In genomic region chr21:41840880-41841279, GRCh38 we compare ENCODE assay signal across 24 cellular contexts.
"Had no signal": no experiment of that assay in that cellular context is flagged by ENCODE, and none has a peak within 500 bp of the region (broad histone marks: within the 10 kb centered on the region; RNA-seq: fewer than 3 reads in every experiment).

No MANE protein-coding gene starts in this region.

- H3K27me3 Mint-ChIP-seq: naive B cell had no signal

- H3K4me3 ChIP-seq: coronary artery, dorsolateral prefrontal cortex, esophagus squamous epithelium, gastrocnemius medialis, heart right ventricle, left lung, lower lobe of right lung, mucosa of descending colon had no signal

- H3K27ac ChIP-seq: coronary artery, dorsolateral prefrontal cortex, epithelial cell of prostate, esophagus squamous epithelium, gastrocnemius medialis, heart right ventricle, left lung, lower lobe of right lung had no signal

- H3K27ac Mint-ChIP-seq: mesothelial cell of epicardium had no signal

- ATAC-seq: esophagus mucosa, gastrocnemius medialis, heart right ventricle, left cardiac atrium, left lung, left ventricle myocardium superior, lower lobe of right lung, mucosa of descending colon had no signal

- H3K4me1 ChIP-seq: esophagus squamous epithelium, gastrocnemius medialis, heart right ventricle, left lung, lower lobe of right lung had no signal

- H3K4me1 Mint-ChIP-seq: mesothelial cell of epicardium had no signal

- H3K9me3 ChIP-seq: gastrocnemius medialis had no signal

- DNase-seq: dermis blood vessel endothelial cell; effector CD4-positive, alpha-beta T cell; effector memory CD4-positive, alpha-beta T cell; erythroblast; esophagus squamous epithelium; foreskin fibroblast; foreskin melanocyte; gastrocnemius medialis; glutamatergic neuron; head of caudate nucleus; heart right ventricle; hippocampal formation; left cardiac atrium; left lung; left ventricle myocardium superior; lower lobe of right lung; mesenchymal stem cell; mucosa of descending colon; naive B cell had no signal

- H3K27me3 ChIP-seq: dorsolateral prefrontal cortex, esophagus squamous epithelium, gastrocnemius medialis, heart right ventricle, left lung had no signal

- H3K4me3 Mint-ChIP-seq: mesothelial cell of epicardium, naive B cell had no signal
